In genomic region chr15:63218114-63218808, GRCh38 we compare ENCODE assay signal across 12 cellular contexts. TPM values are rescaled to one million over a fixed set of nuclear protein-coding genes. Genes with fewer than 3 reads are reported as not detected.
A peak's percentile ranks its signal among the peaks of the same experiment; 100 is the strongest.
DNase-seq lines count a peak whose midpoint lies in the region; ATAC-seq, FAIRE-seq and TF ChIP-seq lines count a peak whose summit lies in the region.
"Had no signal": no experiment of that assay in that cellular context is flagged by ENCODE, and none has a peak within 500 bp of the region (broad histone marks: within the 10 kb centered on the region; RNA-seq: fewer than 3 reads in every experiment).

No MANE protein-coding gene starts in this region.

- H3K9me3 Mint-ChIP-seq in astrocyte (ENCODE audit: unreplicated experiment) = no peaks in the 10 kb centered on the region
- no peaks in the 10 kb centered on the region for H3K9me3 Mint-ChIP-seq in stimulated activated memory B cell treated with anti-CD40 and anti-IgM and Interleukin-4, amounts not matched to agents 10 μg/mL and 1 μg/mL and 100 μg/mL, for 72 hours
- H3K9me3 Mint-ChIP-seq: nephron progenitor cell had no signal

- H2AFZ ChIP-seq in astrocyte (ENCODE audit: low read depth, low read length) = no peak overlapping the region

- H3K4me2 ChIP-seq in astrocyte (ENCODE audit: low read length) = peak overlapping the region; percentile 58

- no peaks in the 10 kb centered on the region for H3K27me3 Mint-ChIP-seq in astrocyte (ENCODE audit: low read depth, unreplicated experiment)
- no peaks in the 10 kb centered on the region for H3K27me3 Mint-ChIP-seq in stimulated activated memory B cell treated with anti-CD40 and anti-IgM and Interleukin-4, amounts not matched to agents 10 μg/mL and 1 μg/mL and 100 μg/mL, for 72 hours

- H3K4me1 Mint-ChIP-seq in astrocyte (ENCODE audit: low read depth, unreplicated experiment) = peaks cover 23% of the 10 kb centered on the region
- H3K4me1 Mint-ChIP-seq in stimulated activated memory B cell treated with anti-CD40 and anti-IgM and Interleukin-4, amounts not matched to agents 10 μg/mL and 1 μg/mL and 100 μg/mL, for 72 hours = peaks cover 65% of the 10 kb centered on the region
- H3K4me1 Mint-ChIP-seq: nephron progenitor cell had no signal

- no peaks in the 10 kb centered on the region for H3K27me3 ChIP-seq in astrocyte (ENCODE audit: insufficient read depth, low read length)

- no peak overlapping the region for H3K4me3 ChIP-seq in astrocyte (ENCODE audit: insufficient read depth, low read depth, low read length)
- H3K4me3 ChIP-seq: GM12878 had no signal

- intact Hi-C loops in left ventricle myocardium superior (cut with micrococcal nuclease) = no loop called here

- no peaks in the 10 kb centered on the region for H3K9me3 ChIP-seq in astrocyte (ENCODE audit: insufficient read depth, low read depth, low read length)

- peak; percentile 76 for ATAC-seq in left ventricle myocardium superior
- no peak for ATAC-seq in stimulated activated memory B cell treated with anti-CD40 and anti-IgM and Interleukin-4, amounts not matched to agents 10 μg/mL and 1 μg/mL and 100 μg/mL, for 72 hours
- ATAC-seq in activated CD4-positive, CD25-positive, alpha-beta regulatory T cell treated with anti-CD3 and anti-CD28 coated beads, Interleukin-2, amount 50 U/mL, for 24 hours = no peak
- ATAC-seq in stimulated activated naive CD8-positive, alpha-beta T cell treated with anti-CD3 and anti-CD28 coated beads, Interleukin-15, Interleukin-2, amounts not matched to agents 100 U/mL and 50 U/mL, for 24 hours = no peak
- ATAC-seq: GM12878 had no signal

- H3K36me3 ChIP-seq in astrocyte (ENCODE audit: insufficient read depth, low read length) = no peaks in the 10 kb centered on the region

- peaks cover 14% of the 10 kb centered on the region for H3K4me1 ChIP-seq in astrocyte (ENCODE audit: insufficient read depth, low read length)

- peak overlapping the region; percentile 46 for H3K27ac ChIP-seq in astrocyte (ENCODE audit: low read depth, low read length)

- H3K79me2 ChIP-seq in astrocyte (ENCODE audit: insufficient read depth, low read length) = peaks cover 29% of the 10 kb centered on the region

- no peak for TF ChIP-seq CTCF in astrocyte (IDR thresholded peaks at IDR 0.05; ENCODE audit: insufficient read depth, low read depth, low read length)

- peak overlapping the region; percentile 3 for H3K27ac Mint-ChIP-seq in astrocyte (ENCODE audit: unreplicated experiment)
- H3K27ac Mint-ChIP-seq in stimulated activated memory B cell treated with anti-CD40 and anti-IgM and Interleukin-4, amounts not matched to agents 10 μg/mL and 1 μg/mL and 100 μg/mL, for 72 hours = peak overlapping the region; percentile 36
- H3K27ac Mint-ChIP-seq: nephron progenitor cell had no signal

- H4K20me1 ChIP-seq in astrocyte (ENCODE audit: insufficient read depth, low read length) = no peaks in the 10 kb centered on the region

- peak; percentile 39 for FAIRE-seq in astrocyte (lab: Jason Lieb, UNC)
- FAIRE-seq: A204.1, GM12878 had no signal

- H3K9ac ChIP-seq in astrocyte (ENCODE audit: low read length) = peak overlapping the region; percentile 17

- no peaks in the 10 kb centered on the region for H3K36me3 Mint-ChIP-seq in astrocyte (ENCODE audit: low read depth, unreplicated experiment)
- peaks cover 30% of the 10 kb centered on the region for H3K36me3 Mint-ChIP-seq in stimulated activated memory B cell treated with anti-CD40 and anti-IgM and Interleukin-4, amounts not matched to agents 10 μg/mL and 1 μg/mL and 100 μg/mL, for 72 hours

- no peak overlapping the region for H3K4me3 Mint-ChIP-seq in astrocyte (ENCODE audit: unreplicated experiment)
- no peak overlapping the region for H3K4me3 Mint-ChIP-seq in stimulated activated memory B cell treated with anti-CD40 and anti-IgM and Interleukin-4, amounts not matched to agents 10 μg/mL and 1 μg/mL and 100 μg/mL, for 72 hours
- H3K4me3 Mint-ChIP-seq: nephron progenitor cell had no signal

- DNase-seq in NCI-H82 (lab: John Stamatoyannopoulos, UW) (peak; percentile 34), NCI-H82 treated with DMSO at 0.1 percent for 48 hours (lab: John Stamatoyannopoulos, UW; ENCODE audit: unreplicated experiment) (no peak), astrocyte (ENCODE audit: low read depth) (peak; percentile 89), left ventricle myocardium superior (no peak)
- no peak for DNase-seq in stimulated activated CD4-positive, alpha-beta T cell treated with anti-CD3 and anti-CD28 coated beads, Interleukin-2, amount 100 ng/mL, for 24 hours
- no peak for DNase-seq in stimulated activated naive CD8-positive, alpha-beta T cell treated with anti-CD3 and anti-CD28 coated beads, Interleukin-15, Interleukin-2, amounts not matched to agents 100 U/mL and 50 U/mL, for 24 hours
- DNase-seq: NCI-H524 treated with DMSO at 0.1 percent for 48 hours, nephron progenitor cell had no signal

RNA-seq across cellular contexts. Expression of gene RAB8B, which starts 28.9 kb away (rescaled TPM):
- total RNA-seq in astrocyte (45.7 and 49.3 TPM in 2 replicates), left ventricle myocardium superior (9.1 TPM)

RNA-seq across cellular contexts. Expression of gene APH1B, which starts 59.1 kb away (rescaled TPM):
- total RNA-seq in astrocyte (14.7 and 18.2 TPM in 2 replicates), left ventricle myocardium superior (5.6 TPM)

Comparison
In these comparisons a context has a peak if more than half of its experiments do, and no peak if none do; other contexts are left out.
1. DNase-seq: peak in NCI-H82 (single experiment) and astrocyte (single experiment); none in NCI-H82 treated with DMSO at 0.1 percent for 48 hours (single experiment), left ventricle myocardium superior (single experiment), stimulated activated CD4-positive, alpha-beta T cell treated with anti-CD3 and anti-CD28 coated beads, Interleukin-2, amount 100 ng/mL, for 24 hours (0 of 2) and stimulated activated naive CD8-positive, alpha-beta T cell treated with anti-CD3 and anti-CD28 coated beads, Interleukin-15, Interleukin-2, amounts not matched to agents 100 U/mL and 50 U/mL, for 24 hours (single experiment).